ENCODE assay signal across 12 cellular contexts in genomic region chr12:120242275-120242799, GRCh38. TPM values are rescaled to one million over a fixed set of nuclear protein-coding genes. Genes with fewer than 3 reads are reported as not detected.
DNase-seq lines count a peak whose midpoint lies in the region; TF ChIP-seq lines count a peak whose summit lies in the region.
"Had no signal": no experiment of that assay in that cellular context is flagged by ENCODE, and none has a peak within 500 bp of the region (broad histone marks: within the 10 kb centered on the region; RNA-seq: fewer than 3 reads in every experiment).

No MANE protein-coding gene starts in this region.

- no peak for TF ChIP-seq CTCF in liver (IDR thresholded peaks at IDR 0.05; ENCODE audit: low read depth, low read length, missing input control)
- no peak for TF ChIP-seq CTCF in lower leg skin (IDR thresholded peaks at IDR 0.05)

- H3K9me3 ChIP-seq in HUES6 (ENCODE audit: control insufficient read depth, insufficient read depth, low read depth, low read length) (no peaks in the 10 kb centered on the region), liver (ENCODE audit: control insufficient read depth in 4 of 4, low read length in 3 of 4) (no peaks in the 10 kb centered on the region), skeletal muscle tissue (ENCODE audit: control insufficient read depth in 3 of 3, low read length in 3 of 3) (no peaks in the 10 kb centered on the region)

- no peak for TF ChIP-seq POLR2A in lower leg skin (IDR thresholded peaks at IDR 0.05)

- H3K27ac ChIP-seq in HUES6 (ENCODE audit: low read depth, low read length) (0 out of 2 replicates have a peak overlapping the region, but pooled peaks have one; percentile 26), liver (ENCODE audit: low read depth in 1 of 2, low read length in 2 of 2) (peak overlapping the region; percentile 47 to 51), skeletal muscle tissue (ENCODE audit: low read depth, low read length) (peak overlapping the region; percentile 74)

- TF ChIP-seq RAD21 in liver (IDR thresholded peaks at IDR 0.05), result peak in 1 of 2 donors; percentile 11

- H3K4me3 ChIP-seq in HUES6 (ENCODE audit: low read depth, low read length), result no peak overlapping the region
- no peak overlapping the region for H3K4me3 ChIP-seq in liver (ENCODE audit: low read depth in 1 of 3, low read length in 3 of 3)
- H3K4me3 ChIP-seq in skeletal muscle tissue (ENCODE audit: low read length in 3 of 3), result peak overlapping the region in 1 of 3 donors; percentile 6
- no peak overlapping the region for H3K4me3 ChIP-seq in lower leg skin (ENCODE audit: low read depth, poor library complexity, severe bottlenecking)
- H3K4me3 ChIP-seq: GM12878 had no signal

- H3K36me3 ChIP-seq in HUES6 (ENCODE audit: control insufficient read depth, insufficient read depth, low read length) (peaks cover 2% of the 10 kb centered on the region; the same call in 1 of the 2 replicates), liver (ENCODE audit: control insufficient read depth in 4 of 4, insufficient read depth in 3 of 4, low read depth in 1 of 4, low read length in 3 of 4) (no peaks in the 10 kb centered on the region), skeletal muscle tissue (ENCODE audit: control insufficient read depth in 3 of 3, insufficient read depth in 3 of 3, low read length in 3 of 3) (peaks cover 0 to 3% (median 0%) of the 10 kb centered on the region in 3 donors)

- H3K4me1 ChIP-seq in HUES6 (ENCODE audit: control insufficient read depth, insufficient read depth, low read length) (peaks cover 66% of the 10 kb centered on the region), liver (ENCODE audit: control insufficient read depth in 4 of 4, insufficient read depth in 4 of 4, low read length in 3 of 4) (peaks cover 8 to 35% (median 21%) of the 10 kb centered on the region in 4 donors), skeletal muscle tissue (ENCODE audit: control insufficient read depth in 3 of 3, insufficient read depth in 3 of 3, low read length in 3 of 3) (peaks cover 62 to 76% (median 70%) of the 10 kb centered on the region in 3 donors)

- no peak overlapping the region for H3K9ac ChIP-seq in HUES6 (ENCODE audit: low read length)
- no peak overlapping the region for H3K9ac ChIP-seq in liver (ENCODE audit: low read depth in 1 of 2, low read length in 2 of 2)
- H3K9ac ChIP-seq in skeletal muscle tissue (ENCODE audit: low read depth in 1 of 3, low read length in 3 of 3), result peak overlapping the region in 2 of 3 donors; percentile 20 to 40

- WGBS in liver, result 48% methylated on average over 9 of the region's 9 CpGs
- WGBS in lower leg skin, 2 donors, result 67 to 69% methylated on average over 9 of the region's 9 CpGs

- intact Hi-C loops in lower leg skin (cut with DNase I; ENCODE audit: low total_unique reads), result no loop called here

- DNase-seq in dermis microvascular lymphatic vessel endothelial cell (ENCODE audit: low read depth in 2 of 2), result peak; percentile 95 to 96
- no peak for DNase-seq in HuH-7 (ENCODE audit: low spot score)
- DNase-seq in medulla oblongata (ENCODE audit: extremely low spot score), result no peak
- no peak for DNase-seq in lower leg skin (ENCODE audit: low spot score in 2 of 2)
- no peak for DNase-seq in activated gamma-delta T cell (lab: John Stamatoyannopoulos, UW)
- DNase-seq: activated CD8-positive, alpha-beta T cell treated with anti-CD3 and anti-CD28 coated beads for 36 hours; activated naive CD4-positive, alpha-beta T cell treated with Interleukin-2 at 50 U/mL for 16 hours had no signal

- H3K27me3 ChIP-seq in HUES6 (ENCODE audit: control insufficient read depth, insufficient read depth, low read length) (no peaks in the 10 kb centered on the region), liver (ENCODE audit: control insufficient read depth in 4 of 4, insufficient read depth in 4 of 4, low read length in 3 of 4) (no peaks in the 10 kb centered on the region), skeletal muscle tissue (ENCODE audit: control insufficient read depth in 3 of 3, insufficient read depth in 3 of 3, low read length in 3 of 3) (no peaks in the 10 kb centered on the region)

TF ChIP-seq in liver, 16 proteins besides CTCF, POLR2A, EP300 and RAD21:
- TF ChIP-seq, protein P1, sequence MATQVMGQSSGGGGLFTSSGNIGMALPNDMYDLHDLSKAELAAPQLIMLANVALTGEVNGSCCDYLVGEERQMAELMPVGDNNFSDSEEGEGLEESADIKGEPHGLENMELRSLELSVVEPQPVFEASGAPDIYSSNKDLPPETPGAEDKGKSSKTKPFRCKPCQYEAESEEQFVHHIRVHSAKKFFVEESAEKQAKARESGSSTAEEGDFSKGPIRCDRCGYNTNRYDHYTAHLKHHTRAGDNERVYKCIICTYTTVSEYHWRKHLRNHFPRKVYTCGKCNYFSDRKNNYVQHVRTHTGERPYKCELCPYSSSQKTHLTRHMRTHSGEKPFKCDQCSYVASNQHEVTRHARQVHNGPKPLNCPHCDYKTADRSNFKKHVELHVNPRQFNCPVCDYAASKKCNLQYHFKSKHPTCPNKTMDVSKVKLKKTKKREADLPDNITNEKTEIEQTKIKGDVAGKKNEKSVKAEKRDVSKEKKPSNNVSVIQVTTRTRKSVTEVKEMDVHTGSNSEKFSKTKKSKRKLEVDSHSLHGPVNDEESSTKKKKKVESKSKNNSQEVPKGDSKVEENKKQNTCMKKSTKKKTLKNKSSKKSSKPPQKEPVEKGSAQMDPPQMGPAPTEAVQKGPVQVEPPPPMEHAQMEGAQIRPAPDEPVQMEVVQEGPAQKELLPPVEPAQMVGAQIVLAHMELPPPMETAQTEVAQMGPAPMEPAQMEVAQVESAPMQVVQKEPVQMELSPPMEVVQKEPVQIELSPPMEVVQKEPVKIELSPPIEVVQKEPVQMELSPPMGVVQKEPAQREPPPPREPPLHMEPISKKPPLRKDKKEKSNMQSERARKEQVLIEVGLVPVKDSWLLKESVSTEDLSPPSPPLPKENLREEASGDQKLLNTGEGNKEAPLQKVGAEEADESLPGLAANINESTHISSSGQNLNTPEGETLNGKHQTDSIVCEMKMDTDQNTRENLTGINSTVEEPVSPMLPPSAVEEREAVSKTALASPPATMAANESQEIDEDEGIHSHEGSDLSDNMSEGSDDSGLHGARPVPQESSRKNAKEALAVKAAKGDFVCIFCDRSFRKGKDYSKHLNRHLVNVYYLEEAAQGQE (IDR thresholded peaks at IDR 0.05), result no peak
- peak; percentile 39 for TF ChIP-seq HNF4G (IDR thresholded peaks at IDR 0.05)
- TF ChIP-seq, protein P2, sequence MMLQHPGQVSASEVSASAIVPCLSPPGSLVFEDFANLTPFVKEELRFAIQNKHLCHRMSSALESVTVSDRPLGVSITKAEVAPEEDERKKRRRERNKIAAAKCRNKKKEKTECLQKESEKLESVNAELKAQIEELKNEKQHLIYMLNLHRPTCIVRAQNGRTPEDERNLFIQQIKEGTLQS (IDR thresholded peaks at IDR 0.05), result no peak
- no peak for TF ChIP-seq FOXA2 (IDR thresholded peaks at IDR 0.05)
- peak; percentile 64 to 76 for TF ChIP-seq HNF4A (conservative IDR thresholded peaks at IDR 0.05)
- no peak for TF ChIP-seq YY1 (IDR thresholded peaks at IDR 0.05)
- TF ChIP-seq RXRA (IDR thresholded peaks at IDR 0.05), result peak; percentile 57 to 60
- TF ChIP-seq, protein P3, sequence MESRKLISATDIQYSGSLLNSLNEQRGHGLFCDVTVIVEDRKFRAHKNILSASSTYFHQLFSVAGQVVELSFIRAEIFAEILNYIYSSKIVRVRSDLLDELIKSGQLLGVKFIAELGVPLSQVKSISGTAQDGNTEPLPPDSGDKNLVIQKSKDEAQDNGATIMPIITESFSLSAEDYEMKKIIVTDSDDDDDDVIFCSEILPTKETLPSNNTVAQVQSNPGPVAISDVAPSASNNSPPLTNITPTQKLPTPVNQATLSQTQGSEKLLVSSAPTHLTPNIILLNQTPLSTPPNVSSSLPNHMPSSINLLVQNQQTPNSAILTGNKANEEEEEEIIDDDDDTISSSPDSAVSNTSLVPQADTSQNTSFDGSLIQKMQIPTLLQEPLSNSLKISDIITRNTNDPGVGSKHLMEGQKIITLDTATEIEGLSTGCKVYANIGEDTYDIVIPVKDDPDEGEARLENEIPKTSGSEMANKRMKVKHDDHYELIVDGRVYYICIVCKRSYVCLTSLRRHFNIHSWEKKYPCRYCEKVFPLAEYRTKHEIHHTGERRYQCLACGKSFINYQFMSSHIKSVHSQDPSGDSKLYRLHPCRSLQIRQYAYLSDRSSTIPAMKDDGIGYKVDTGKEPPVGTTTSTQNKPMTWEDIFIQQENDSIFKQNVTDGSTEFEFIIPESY (IDR thresholded peaks at IDR 0.05), result no peak
- TF ChIP-seq SP1 (IDR thresholded peaks at IDR 0.05), result peak; percentile 39
- TF ChIP-seq JUND (IDR thresholded peaks at IDR 0.05), result no peak
- TF ChIP-seq NR2F2 (IDR thresholded peaks at IDR 0.05), result peak; percentile 98

RNA-seq across cellular contexts. Expression of gene PXN, which starts 23.2 kb away (rescaled TPM):
- total RNA-seq in dermis microvascular lymphatic vessel endothelial cell, result 49.3 and 73.2 TPM in 2 replicates
- total RNA-seq in liver, result 10 to 100 TPM in 1 of 2 donors, 1 to 10 TPM in 1; 6.0 to 13.1 TPM
- 10 to 100 TPM; 12.0 to 12.6 TPM for polyA plus RNA-seq in liver
- total RNA-seq in skeletal muscle tissue, result 20.9 TPM
- total RNA-seq in lower leg skin, result 10 to 100 TPM; 36.3 to 54.0 (median 49.8) TPM

RNA-seq across cellular contexts. Expression of gene RPLP0, which starts 41.4 kb away (rescaled TPM):
- 2,789 and 3,613 TPM in 2 replicates for total RNA-seq in dermis microvascular lymphatic vessel endothelial cell
- total RNA-seq in liver, result 1,000 to 10,000 TPM; 1,321 to 1,770 TPM
- 1,000 to 10,000 TPM in 1 of 2 donors, 100 to 1,000 TPM in 1; 472 to 1,306 TPM for polyA plus RNA-seq in liver
- total RNA-seq in skeletal muscle tissue, result 2,458 TPM
- 1,000 to 10,000 TPM; 2,664 to 4,654 (median 3,612) TPM for total RNA-seq in lower leg skin

RNA-seq across cellular contexts. Expression of gene GCN1, which starts 47.8 kb away (rescaled TPM):
- total RNA-seq in dermis microvascular lymphatic vessel endothelial cell (68.0 and 83.6 TPM in 2 replicates), liver (10 to 100 TPM; 38.0 to 78.6 TPM), skeletal muscle tissue (87.2 TPM), lower leg skin (100 to 1,000 TPM in 1 of 4 donors, 10 to 100 TPM in 3; 37.8 to 115 (median 50.8) TPM)
- polyA plus RNA-seq in liver, result 10 to 100 TPM in 1 of 2 donors, 1 to 10 TPM in 1; 7.3 to 13.7 TPM

RNA-seq across cellular contexts. Expression of gene RNU4-2, which starts 49.4 kb away (rescaled TPM):
- total RNA-seq in dermis microvascular lymphatic vessel endothelial cell, result under 0.01 TPM in 2 replicates
- total RNA-seq in liver, result under 1 TPM; under 0.01 TPM
- 10 to 100 TPM in 1 of 2 donors, not detected in 1; 82.7 TPM for polyA plus RNA-seq in liver
- total RNA-seq in skeletal muscle tissue, result under 0.01 TPM
- under 1 TPM in 2 of 4 donors, not detected in 2; under 0.01 TPM for total RNA-seq in lower leg skin

RNA-seq across cellular contexts. Expression of gene RNU4-1, which starts 50.7 kb away (rescaled TPM):
- total RNA-seq in dermis microvascular lymphatic vessel endothelial cell (under 0.01 TPM in 2 replicates), liver (under 1 TPM; under 0.01 TPM), skeletal muscle tissue (under 0.01 TPM), lower leg skin (under 1 TPM in 2 of 4 donors, not detected in 2; under 0.01 TPM)
- 10 to 100 TPM in 1 of 2 donors, not detected in 1; 26.0 TPM for polyA plus RNA-seq in liver
- total RNA-seq: M059J had no signal

Comparison
In these comparisons a context has a peak if more than half of its experiments do, and no peak if none do; other contexts are left out.
1. H3K9ac ChIP-seq: peak in skeletal muscle tissue (2 of 3); none in HUES6 (single experiment) and liver (0 of 2).
2. DNase-seq: peak in dermis microvascular lymphatic vessel endothelial cell (2 of 2); none in HuH-7 (single experiment), medulla oblongata (single experiment), lower leg skin (0 of 2) and activated gamma-delta T cell (single experiment).
3. Peak in every context shown above with its lines, with median percentiles within 50 percentile points of each other: H3K27ac ChIP-seq.